ENCODE assay signal across 18 cellular contexts in genomic region chr2:72955188-72956049, GRCh38. TPM values are rescaled to one million over a fixed set of nuclear protein-coding genes. Genes with fewer than 3 reads are reported as not detected.
DNase-seq lines count a peak whose midpoint lies in the region; ATAC-seq and TF ChIP-seq lines count a peak whose summit lies in the region.
"Had no signal": no experiment of that assay in that cellular context is flagged by ENCODE, and none has a peak within 500 bp of the region (broad histone marks: within the 10 kb centered on the region; RNA-seq: fewer than 3 reads in every experiment).

No MANE protein-coding gene starts in this region.

- H3K36me3 ChIP-seq in vagina: no peaks in the 10 kb centered on the region
- H3K36me3 ChIP-seq: transverse colon had no signal

- peak overlapping the region; percentile 33 for H3K27ac Mint-ChIP-seq in activated naive CD4-positive, alpha-beta T cell treated with anti-CD3 and anti-CD28 coated beads, Interleukin-2, amount 10 ng/mL, durations not matched to agents 7 days and 5 days
- H3K27ac Mint-ChIP-seq in activated naive CD4-positive, alpha-beta T cell treated with anti-CD3 and anti-CD28 coated beads for 36 hours: no peak overlapping the region
- peak overlapping the region; percentile 97 to 98 for H3K27ac Mint-ChIP-seq in effector memory CD8-positive, alpha-beta T cell
- H3K27ac Mint-ChIP-seq in progenitor cell of endocrine pancreas (peak overlapping the region; percentile 87), WTC11 (no peak overlapping the region; the same call in 1 of the 2 replicates)
- H3K27ac Mint-ChIP-seq: mesothelial cell of epicardium had no signal

- H3K9me3 Mint-ChIP-seq in activated naive CD4-positive, alpha-beta T cell treated with anti-CD3 and anti-CD28 coated beads, Interleukin-2, amount 10 ng/mL, durations not matched to agents 7 days and 5 days: no peaks in the 10 kb centered on the region
- H3K9me3 Mint-ChIP-seq in activated naive CD4-positive, alpha-beta T cell treated with anti-CD3 and anti-CD28 coated beads for 36 hours: no peaks in the 10 kb centered on the region
- H3K9me3 Mint-ChIP-seq in effector memory CD8-positive, alpha-beta T cell: no peaks in the 10 kb centered on the region
- no peaks in the 10 kb centered on the region for H3K9me3 Mint-ChIP-seq in progenitor cell of endocrine pancreas (ENCODE audit: low read depth)
- H3K9me3 Mint-ChIP-seq in WTC11: no peaks in the 10 kb centered on the region
- H3K9me3 Mint-ChIP-seq: mesothelial cell of epicardium had no signal

- H3K27ac ChIP-seq in vagina: no peak overlapping the region
- H3K27ac ChIP-seq: body of pancreas, transverse colon had no signal

- H3K27me3 ChIP-seq in vagina: no peaks in the 10 kb centered on the region
- H3K27me3 ChIP-seq: body of pancreas, transverse colon had no signal

- peaks cover 37% of the 10 kb centered on the region for H3K4me1 Mint-ChIP-seq in activated naive CD4-positive, alpha-beta T cell treated with anti-CD3 and anti-CD28 coated beads, Interleukin-2, amount 10 ng/mL, durations not matched to agents 7 days and 5 days
- H3K4me1 Mint-ChIP-seq in activated naive CD4-positive, alpha-beta T cell treated with anti-CD3 and anti-CD28 coated beads for 36 hours (ENCODE audit: low read depth): peaks cover 6% of the 10 kb centered on the region
- peaks cover 39 to 42% of the 10 kb centered on the region in 2 donors for H3K4me1 Mint-ChIP-seq in effector memory CD8-positive, alpha-beta T cell (ENCODE audit: low read depth in 2 of 2)
- H3K4me1 Mint-ChIP-seq in progenitor cell of endocrine pancreas (ENCODE audit: low read depth): peaks cover 28% of the 10 kb centered on the region
- H3K4me1 Mint-ChIP-seq in WTC11: peaks cover 45% of the 10 kb centered on the region

- CTCF ChIA-PET in activated naive CD4-positive, alpha-beta T cell treated with anti-CD3 and anti-CD28 coated beads, Interleukin-2, amount 10 ng/mL, durations not matched to agents 7 days and 5 days (lab: Charles Lee): interaction anchor here (1.0 to 4.3 kb wide), 2 partner anchors 19 to 63 kb away, joined by 3 to 20 read pairs; no protein-coding TSS in a partner anchor
- CTCF ChIA-PET in activated naive CD4-positive, alpha-beta T cell treated with anti-CD3 and anti-CD28 coated beads for 36 hours (lab: Charles Lee): no interaction called here
- CTCF ChIA-PET in WTC11 (lab: Charles Lee): interaction anchor here (1.5 to 6.4 kb wide), 3 partner anchors 61 to 67 kb away, joined by 3 to 150 read pairs (median 6); no protein-coding TSS in a partner anchor

- no peak for ATAC-seq in effector memory CD8-positive, alpha-beta T cell (replicated peaks)
- ATAC-seq in WTC11: no peak
- ATAC-seq: body of pancreas, right cardiac atrium had no signal

- H3K4me1 ChIP-seq in vagina: no peaks in the 10 kb centered on the region
- H3K4me1 ChIP-seq: body of pancreas, transverse colon had no signal

- DNase-seq in activated naive CD4-positive, alpha-beta T cell treated with anti-CD3 and anti-CD28 coated beads, Interleukin-2, amount 10 ng/mL, durations not matched to agents 7 days and 5 days: no peak
- no peak for DNase-seq in activated naive CD4-positive, alpha-beta T cell treated with anti-CD3 and anti-CD28 coated beads for 36 hours
- peak; percentile 17 for DNase-seq in NCI-H2227 treated with DMSO at 0.1 percent for 48 hours (lab: John Stamatoyannopoulos, UW)
- DNase-seq in effector memory CD8-positive, alpha-beta T cell: no peak
- no peak for DNase-seq in progenitor cell of endocrine pancreas (ENCODE audit: low spot score, unreplicated experiment)
- DNase-seq in vagina (ENCODE audit: extremely low spot score in 2 of 2): no peak
- no peak for DNase-seq in WTC11 (ENCODE audit: low spot score)
- DNase-seq in T-helper 9 cell: no peak
- DNase-seq: body of pancreas; hypothalamus; NCI-H187; NCI-H526; nucleus accumbens; stimulated activated naive CD4-positive, alpha-beta T cell treated with Interleukin-2 at 50 U/mL for 16 hours; transverse colon had no signal

- intact Hi-C loops in activated naive CD4-positive, alpha-beta T cell treated with anti-CD3 and anti-CD28 coated beads for 36 hours (cut with micrococcal nuclease): no loop called here
- intact Hi-C loops in vagina (cut with DNase I): no loop called here

- no peak for TF ChIP-seq POLR2A in vagina (IDR thresholded peaks at IDR 0.05)

- TF ChIP-seq CTCF in progenitor cell of endocrine pancreas (IDR thresholded peaks at IDR 0.05; ENCODE audit: unreplicated experiment): no peak
- TF ChIP-seq CTCF in vagina (IDR thresholded peaks at IDR 0.05): no peak
- TF ChIP-seq CTCF in WTC11 (IDR thresholded peaks at IDR 0.05): no peak

- no peaks in the 10 kb centered on the region for H3K9me3 ChIP-seq in vagina
- H3K9me3 ChIP-seq: body of pancreas, transverse colon had no signal

- no peak overlapping the region for H3K4me3 ChIP-seq in vagina
- H3K4me3 ChIP-seq: body of pancreas, transverse colon had no signal

- H3K27me3 Mint-ChIP-seq in activated naive CD4-positive, alpha-beta T cell treated with anti-CD3 and anti-CD28 coated beads, Interleukin-2, amount 10 ng/mL, durations not matched to agents 7 days and 5 days: no peaks in the 10 kb centered on the region
- H3K27me3 Mint-ChIP-seq in activated naive CD4-positive, alpha-beta T cell treated with anti-CD3 and anti-CD28 coated beads for 36 hours (ENCODE audit: low read depth): no peaks in the 10 kb centered on the region
- H3K27me3 Mint-ChIP-seq in effector memory CD8-positive, alpha-beta T cell: no peaks in the 10 kb centered on the region
- no peaks in the 10 kb centered on the region for H3K27me3 Mint-ChIP-seq in progenitor cell of endocrine pancreas
- H3K27me3 Mint-ChIP-seq in WTC11 (ENCODE audit: low read depth): no peaks in the 10 kb centered on the region; the same call in 1 of the 2 replicates

- POLR2A ChIA-PET in WTC11 (lab: Charles Lee): no interaction called here

- H3K4me3 Mint-ChIP-seq in activated naive CD4-positive, alpha-beta T cell treated with anti-CD3 and anti-CD28 coated beads, Interleukin-2, amount 10 ng/mL, durations not matched to agents 7 days and 5 days: peak overlapping the region; percentile 81
- no peak overlapping the region for H3K4me3 Mint-ChIP-seq in activated naive CD4-positive, alpha-beta T cell treated with anti-CD3 and anti-CD28 coated beads for 36 hours
- H3K4me3 Mint-ChIP-seq in effector memory CD8-positive, alpha-beta T cell: peak overlapping the region; percentile 93 to 95
- H3K4me3 Mint-ChIP-seq in progenitor cell of endocrine pancreas (ENCODE audit: low read depth) (no peak overlapping the region), WTC11 (no peak overlapping the region)
- H3K4me3 Mint-ChIP-seq: mesothelial cell of epicardium had no signal

- peaks cover 1% of the 10 kb centered on the region for H3K36me3 Mint-ChIP-seq in activated naive CD4-positive, alpha-beta T cell treated with anti-CD3 and anti-CD28 coated beads, Interleukin-2, amount 10 ng/mL, durations not matched to agents 7 days and 5 days
- no peaks in the 10 kb centered on the region for H3K36me3 Mint-ChIP-seq in activated naive CD4-positive, alpha-beta T cell treated with anti-CD3 and anti-CD28 coated beads for 36 hours (ENCODE audit: low read depth)
- peaks cover 3% of the 10 kb centered on the region for H3K36me3 Mint-ChIP-seq in effector memory CD8-positive, alpha-beta T cell (ENCODE audit: insufficient read depth)
- peaks cover 7% of the 10 kb centered on the region for H3K36me3 Mint-ChIP-seq in progenitor cell of endocrine pancreas (ENCODE audit: insufficient read depth)
- H3K36me3 Mint-ChIP-seq in WTC11: peaks cover 5% of the 10 kb centered on the region
- H3K36me3 Mint-ChIP-seq: mesothelial cell of epicardium had no signal

TF ChIP-seq in WTC11, 78 proteins besides CTCF, POLR2A, EP300 and RAD21 (continues in another document):
- TF ChIP-seq ZNF423 (CRISPR knock-in tag; IDR thresholded peaks at IDR 0.05) (no peak), MLX (CRISPR knock-in tag; IDR thresholded peaks at IDR 0.05) (no peak), PRRX2 (CRISPR knock-in tag; IDR thresholded peaks at IDR 0.05) (no peak), ZNF512 (CRISPR knock-in tag; IDR thresholded peaks at IDR 0.05; ENCODE audit: borderline replicate concordance) (no peak), E2F4 (CRISPR knock-in tag; IDR thresholded peaks at IDR 0.05; ENCODE audit: borderline replicate concordance, low read depth) (no peak), ZMAT4 (CRISPR knock-in tag; IDR thresholded peaks at IDR 0.05) (no peak)

RNA-seq across cellular contexts. Expression of gene EMX1, which starts 38.1 kb away (rescaled TPM):
- not detected for total RNA-seq in activated naive CD4-positive, alpha-beta T cell treated with anti-CD3 and anti-CD28 coated beads for 36 hours
- total RNA-seq in progenitor cell of endocrine pancreas: 0.69 and 0.71 TPM in 2 replicates
- not detected for total RNA-seq in vagina
- 3.6 to 4.4 TPM (median 3.8 TPM) in 3 replicates for total RNA-seq in WTC11 (2021)
- total RNA-seq: M059J, mesothelial cell of epicardium, right cardiac atrium had no signal

Comparison
In these comparisons a context has a peak if more than half of its experiments do, and no peak if none do; other contexts are left out.
1. H3K27ac Mint-ChIP-seq: peak in activated naive CD4-positive, alpha-beta T cell treated with anti-CD3 and anti-CD28 coated beads, Interleukin-2, amount 10 ng/mL, durations not matched to agents 7 days and 5 days (single experiment), effector memory CD8-positive, alpha-beta T cell (2 of 2) and progenitor cell of endocrine pancreas (single experiment); none in activated naive CD4-positive, alpha-beta T cell treated with anti-CD3 and anti-CD28 coated beads for 36 hours (single experiment) and WTC11 (single experiment).
2. H3K4me3 Mint-ChIP-seq: peak in activated naive CD4-positive, alpha-beta T cell treated with anti-CD3 and anti-CD28 coated beads, Interleukin-2, amount 10 ng/mL, durations not matched to agents 7 days and 5 days (single experiment) and effector memory CD8-positive, alpha-beta T cell (2 of 2); none in activated naive CD4-positive, alpha-beta T cell treated with anti-CD3 and anti-CD28 coated beads for 36 hours (single experiment), progenitor cell of endocrine pancreas (single experiment) and WTC11 (single experiment).